In the genomic region with DNA sequence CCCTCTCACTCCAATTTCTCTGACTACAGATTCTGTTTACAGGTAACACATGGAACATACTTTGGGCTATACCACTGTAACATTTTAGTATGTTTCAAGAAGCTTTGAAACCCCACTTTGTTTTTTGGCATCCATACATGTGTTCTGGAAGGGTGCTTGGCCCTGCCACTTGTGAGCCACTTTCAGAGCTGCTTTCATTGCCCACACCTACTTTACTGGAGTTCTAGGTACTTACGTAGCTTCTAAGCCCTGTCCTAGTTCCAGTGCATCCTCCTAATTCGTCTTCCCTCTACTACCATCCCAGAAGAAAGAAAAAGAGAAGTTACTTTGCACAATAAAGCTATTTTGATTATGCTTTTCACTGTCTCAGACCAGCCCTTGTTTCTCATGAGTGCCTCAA, we compare ENCODE assay signal across 1 cellular context.
TF ChIP-seq lines count a peak whose summit lies in the region.

No MANE protein-coding gene starts in this region.

TF ChIP-seq in K562, 482 proteins besides CTCF, POLR2A, EP300 and RAD21:
- TF ChIP-seq PRDM10 (IDR thresholded peaks at IDR 0.05; ENCODE audit: partially characterized antibody) (peak; percentile 14), EP400 (IDR thresholded peaks at IDR 0.05) (no peak)
